ENCODE assay signal across 15 cellular contexts in genomic region chr14:53841109-53842099, GRCh38.
DNase-seq lines count a peak whose midpoint lies in the region; ATAC-seq, FAIRE-seq and TF ChIP-seq lines count a peak whose summit lies in the region.
"Had no signal": no experiment of that assay in that cellular context is flagged by ENCODE, and none has a peak within 500 bp of the region (broad histone marks: within the 10 kb centered on the region; RNA-seq: fewer than 3 reads in every experiment).

No MANE protein-coding gene starts in this region.

- H3K9me3 ChIP-seq in RWPE2 (ENCODE audit: severe bottlenecking) (no peaks in the 10 kb centered on the region), kidney (ENCODE audit: control insufficient read depth in 1 of 2, low read length in 2 of 2) (no peaks in the 10 kb centered on the region)

- H3K27ac ChIP-seq in RWPE2 (ENCODE audit: poor library complexity, severe bottlenecking), result peak overlapping the region; percentile 78
- H3K27ac ChIP-seq in kidney (ENCODE audit: low read depth in 2 of 2, low read length in 2 of 2), result no peak overlapping the region
- no peak overlapping the region for H3K27ac ChIP-seq in RWPE1

- intact Hi-C loops in kidney (cut with DNase I), result no loop called here

- H3K4me3 ChIP-seq in RWPE2 (ENCODE audit: severe bottlenecking), result no peak overlapping the region
- H3K4me3 ChIP-seq in kidney (ENCODE audit: low read length in 2 of 2), result no peak overlapping the region

- CTCF ChIA-PET in RWPE1 (lab: Yijun Ruan, JAX), result interaction anchor here (0.7 kb wide), 1 partner anchor 353 kb away, joined by 3 read pairs; no protein-coding TSS in a partner anchor

- DNase-seq in Caki2 (ENCODE audit: low read depth) (peak; percentile 67), RWPE2 (ENCODE audit: low spot score) (no peak), kidney (no peak), RWPE1 (ENCODE audit: low spot score) (no peak), NCI-H82 (lab: John Stamatoyannopoulos, UW) (no peak)
- DNase-seq in activated CD4-positive, alpha-beta T cell treated with anti-CD3 and anti-CD28 coated beads, Interleukin-2, amount 50 U/mL, for 48 hours, result no peak
- DNase-seq: CD4-positive, CD25-positive, alpha-beta regulatory T cell; Karpas-422; NCI-H1436; NCI-H2029 treated with DMSO at 0.1 percent for 48 hours; Right ventricle myocardium superior had no signal

- H3K36me3 ChIP-seq in RWPE2 (ENCODE audit: low read depth) (no peaks in the 10 kb centered on the region), kidney (ENCODE audit: control insufficient read depth in 1 of 2, insufficient read depth in 2 of 2, low read length in 2 of 2) (no peaks in the 10 kb centered on the region)

- in situ Hi-C loops in Caki2 (cut with HindIII; ENCODE audit: low pct_unique_long_range_greater_than_20kb, low sequenced_read_pairs), result no loop called here

- H3K9ac ChIP-seq in kidney (ENCODE audit: low read length in 2 of 2), result no peak overlapping the region

- TF ChIP-seq CTCF in RWPE2 (IDR thresholded peaks at IDR 0.05; ENCODE audit: poor library complexity, severe bottlenecking), result no peak
- TF ChIP-seq CTCF in kidney (IDR thresholded peaks at IDR 0.05; ENCODE audit: borderline replicate concordance, extremely low read depth, insufficient read depth), result no peak
- TF ChIP-seq CTCF in RWPE1 (conservative IDR thresholded peaks at IDR 0.05; ENCODE audit: low read depth), result no peak

- H3K27me3 ChIP-seq in RWPE2 (ENCODE audit: insufficient read depth, poor library complexity, severe bottlenecking), result no peaks in the 10 kb centered on the region

- ATAC-seq in HG02981 (IDR thresholded peaks at IDR 0.05; ENCODE audit: unreplicated experiment), result peak; percentile 50
- no peak for ATAC-seq in RWPE2 (ENCODE audit: low read depth)
- no peak for ATAC-seq in GM18873 (IDR thresholded peaks at IDR 0.05; ENCODE audit: low FRiP score, unreplicated experiment)
- ATAC-seq: SK-N-SH treated with all-trans-retinoic acid at 6 μM for 48 hours had no signal

- FAIRE-seq in kidney (lab: Jason Lieb, UNC), result peak; percentile 55
- FAIRE-seq: D721Med had no signal

- H3K4me1 ChIP-seq in RWPE2 (ENCODE audit: insufficient read depth, poor library complexity, severe bottlenecking), result peaks cover 52% of the 10 kb centered on the region
- H3K4me1 ChIP-seq in kidney (ENCODE audit: control insufficient read depth in 1 of 2, insufficient read depth in 1 of 2, low read depth in 1 of 2, low read length in 2 of 2), result peaks cover 4 to 14% of the 10 kb centered on the region in 2 donors

- POLR2A ChIA-PET in RWPE1 (lab: Yijun Ruan, JAX; ENCODE audit: low non-redundant PET), result no interaction called here
